Comparison of ENCODE assay signal across 8 cellular contexts in the genomic region with DNA sequence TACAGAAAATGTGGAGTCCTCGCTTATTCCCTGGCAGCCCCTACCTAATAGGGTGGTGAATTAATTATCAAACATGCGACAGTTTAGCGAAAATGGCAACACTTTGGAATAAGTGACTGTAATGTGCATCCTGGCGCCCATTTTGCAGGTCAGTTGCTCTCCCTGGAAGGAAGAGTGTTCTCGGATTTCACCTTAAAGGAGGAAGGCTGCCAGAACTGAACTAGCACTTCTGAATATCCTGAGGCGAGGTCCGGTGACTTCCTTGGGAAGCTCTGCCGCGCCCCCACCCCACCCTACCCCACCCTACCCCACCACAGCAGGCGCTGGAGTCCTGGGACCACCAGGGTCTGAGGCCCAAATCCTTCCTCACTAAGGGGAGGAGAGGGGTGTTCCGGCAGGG. TPM values are rescaled to one million over a fixed set of nuclear protein-coding genes. Genes with fewer than 3 reads are reported as not detected.
DNase-seq lines count a peak whose midpoint lies in the region; ATAC-seq and TF ChIP-seq lines count a peak whose summit lies in the region.
"Not testable (repeated sequence)": the region's sequence is repeated elsewhere in the genome, so short reads cannot be mapped to it uniquely, and the experiment has no call there.

LRRC37A2 (plus strand) TSS at position 301 of the 400 bp plus-strand sequence. CDS start 245 bp downstream, outside the sequence.

- TF ChIP-seq CTCF in Peyer's patch (IDR thresholded peaks at IDR 0.05); dorsolateral prefrontal cortex (IDR thresholded peaks at IDR 0.05 in 54 of 56, conservative IDR thresholded peaks at IDR 0.05 in 2 of 56; ENCODE audit: low read depth in 1 of 56, partially characterized antibody in 56 of 56); lower leg skin (IDR thresholded peaks at IDR 0.05); type B pancreatic cell (conservative IDR thresholded peaks at IDR 0.05): not testable (repeated sequence)

- not testable (repeated sequence) for DNase-seq in CD4-positive, alpha-beta memory T cell; Peyer's patch; activated CD4-positive, alpha-beta memory T cell treated with anti-CD3 and anti-CD28 coated beads, Interleukin-2, amount 10 ng/mL, durations not matched to agents 7 days and 5 days; dorsolateral prefrontal cortex; lower leg skin (ENCODE audit: low spot score in 2 of 2); naive thymus-derived CD8-positive, alpha-beta T cell; sciatic nerve (ENCODE audit: low spot score); type B pancreatic cell (ENCODE audit: extremely low spot score, unreplicated experiment)

- H3K4me1 Mint-ChIP-seq in CD4-positive, alpha-beta memory T cell; activated CD4-positive, alpha-beta memory T cell treated with anti-CD3 and anti-CD28 coated beads, Interleukin-2, amount 10 ng/mL, durations not matched to agents 7 days and 5 days; naive thymus-derived CD8-positive, alpha-beta T cell; type B pancreatic cell (ENCODE audit: unreplicated experiment): not testable (repeated sequence)

- not testable (repeated sequence) for H3K9me3 ChIP-seq in CD4-positive, alpha-beta memory T cell (ENCODE audit: control insufficient read depth in 1 of 2, low read length in 2 of 2); Peyer's patch

- intact Hi-C loops in CD4-positive, alpha-beta memory T cell (cut with micrococcal nuclease); dorsolateral prefrontal cortex (cut with DNase I); lower leg skin (cut with DNase I; ENCODE audit: low total_unique reads); sciatic nerve (cut with DNase I): not testable (repeated sequence)

- TF ChIP-seq POLR2A in Peyer's patch (IDR thresholded peaks at IDR 0.05); lower leg skin (IDR thresholded peaks at IDR 0.05): not testable (repeated sequence)

- not testable (repeated sequence) for H3K27ac ChIP-seq in CD4-positive, alpha-beta memory T cell (ENCODE audit: low read depth, low read length); Peyer's patch; dorsolateral prefrontal cortex

- ATAC-seq in naive thymus-derived CD8-positive, alpha-beta T cell; sciatic nerve: not testable (repeated sequence)

- POLR2A ChIA-PET in CD4-positive, alpha-beta memory T cell (lab: Charles Lee; ENCODE audit: partially characterized antibody); activated CD4-positive, alpha-beta memory T cell treated with anti-CD3 and anti-CD28 coated beads, Interleukin-2, amount 10 ng/mL, durations not matched to agents 7 days and 5 days (lab: Charles Lee); naive thymus-derived CD8-positive, alpha-beta T cell (lab: Charles Lee): not testable (repeated sequence)

- WGBS in lower leg skin, 2 donors = 94% methylated on average over 3 of the region's 11 CpGs; no CpG with 5 or more reads in 1 of the 2 donors

- H3K36me3 Mint-ChIP-seq in CD4-positive, alpha-beta memory T cell; activated CD4-positive, alpha-beta memory T cell treated with anti-CD3 and anti-CD28 coated beads, Interleukin-2, amount 10 ng/mL, durations not matched to agents 7 days and 5 days (ENCODE audit: low read depth); naive thymus-derived CD8-positive, alpha-beta T cell; type B pancreatic cell: not testable (repeated sequence)

- not testable (repeated sequence) for H3K4me3 Mint-ChIP-seq in CD4-positive, alpha-beta memory T cell; activated CD4-positive, alpha-beta memory T cell treated with anti-CD3 and anti-CD28 coated beads, Interleukin-2, amount 10 ng/mL, durations not matched to agents 7 days and 5 days; naive thymus-derived CD8-positive, alpha-beta T cell; type B pancreatic cell

- not testable (repeated sequence) for H3K4me1 ChIP-seq in CD4-positive, alpha-beta memory T cell (ENCODE audit: insufficient read depth, low read length); Peyer's patch

- H3K27me3 Mint-ChIP-seq in CD4-positive, alpha-beta memory T cell; activated CD4-positive, alpha-beta memory T cell treated with anti-CD3 and anti-CD28 coated beads, Interleukin-2, amount 10 ng/mL, durations not matched to agents 7 days and 5 days; naive thymus-derived CD8-positive, alpha-beta T cell; type B pancreatic cell: not testable (repeated sequence)

- H3K27me3 ChIP-seq in CD4-positive, alpha-beta memory T cell (ENCODE audit: insufficient read depth, low read length); Peyer's patch; dorsolateral prefrontal cortex: not testable (repeated sequence)

- CTCF ChIA-PET in CD4-positive, alpha-beta memory T cell (lab: Charles Lee; ENCODE audit: partially characterized antibody); activated CD4-positive, alpha-beta memory T cell treated with anti-CD3 and anti-CD28 coated beads, Interleukin-2, amount 10 ng/mL, durations not matched to agents 7 days and 5 days (lab: Charles Lee): not testable (repeated sequence)

- not testable (repeated sequence) for H3K36me3 ChIP-seq in CD4-positive, alpha-beta memory T cell (ENCODE audit: insufficient read depth, low read length); Peyer's patch

- not testable (repeated sequence) for H3K4me3 ChIP-seq in CD4-positive, alpha-beta memory T cell (ENCODE audit: low read length in 2 of 2); Peyer's patch; dorsolateral prefrontal cortex; lower leg skin (ENCODE audit: low read depth, poor library complexity, severe bottlenecking)

- H3K9me3 Mint-ChIP-seq in CD4-positive, alpha-beta memory T cell; activated CD4-positive, alpha-beta memory T cell treated with anti-CD3 and anti-CD28 coated beads, Interleukin-2, amount 10 ng/mL, durations not matched to agents 7 days and 5 days; naive thymus-derived CD8-positive, alpha-beta T cell; type B pancreatic cell: not testable (repeated sequence)

- not testable (repeated sequence) for H3K27ac Mint-ChIP-seq in CD4-positive, alpha-beta memory T cell; activated CD4-positive, alpha-beta memory T cell treated with anti-CD3 and anti-CD28 coated beads, Interleukin-2, amount 10 ng/mL, durations not matched to agents 7 days and 5 days; naive thymus-derived CD8-positive, alpha-beta T cell; type B pancreatic cell

RNA-seq across cellular contexts. Expression of gene LRRC37A2, which starts in this region (rescaled TPM):
- total RNA-seq in CD4-positive, alpha-beta memory T cell = 10 to 100 TPM; 46.4 to 49.3 TPM
- 10 to 100 TPM in 1 of 2 donors, 1 to 10 TPM in 1; 5.6 to 12.0 TPM for polyA plus RNA-seq in CD4-positive, alpha-beta memory T cell
- total RNA-seq in Peyer's patch (10 to 100 TPM; 17.5 to 48.7 (median 23.5) TPM), dorsolateral prefrontal cortex (10 to 100 TPM in 114 of 120 experiments, 1 to 10 TPM in 6; 6.8 to 80.6 (median 31.2) TPM), lower leg skin (10 to 100 TPM; 14.2 to 33.7 (median 15.9) TPM), sciatic nerve (15.2 TPM), type B pancreatic cell (ENCODE audit: low replicate concordance) (12.5 and 18.6 TPM in 2 replicates)
- 10 to 100 TPM; 21.2 to 21.6 TPM for total RNA-seq in activated CD4-positive, alpha-beta memory T cell treated with anti-CD3 and anti-CD28 coated beads, Interleukin-2, amount 10 ng/mL, durations not matched to agents 7 days and 5 days
- 10 to 100 TPM; 36.5 to 39.2 TPM for total RNA-seq in naive thymus-derived CD8-positive, alpha-beta T cell
- 10 to 100 TPM in 2 of 3 donors, 1 to 10 TPM in 1; 9.9 to 13.1 (median 10.8) TPM for polyA plus RNA-seq in naive thymus-derived CD8-positive, alpha-beta T cell
